In genomic region chr20:45294003-45294368, GRCh38 we compare ENCODE assay signal across 10 cellular contexts. TPM values are rescaled to one million over a fixed set of nuclear protein-coding genes. Genes with fewer than 3 reads are reported as not detected.
DNase-seq lines count a peak whose midpoint lies in the region; ATAC-seq lines count a peak whose summit lies in the region.
"Had no signal": no experiment of that assay in that cellular context is flagged by ENCODE, and none has a peak within 500 bp of the region (broad histone marks: within the 10 kb centered on the region; RNA-seq: fewer than 3 reads in every experiment).

No MANE protein-coding gene starts in this region.

- H3K4me1 Mint-ChIP-seq in naive B cell: peaks cover 19 to 23% (median 22%) of the 10 kb centered on the region in 3 donors

- no peak overlapping the region for H2BK120ac ChIP-seq in mesendoderm (ENCODE audit: low read depth, low read length)

- H3K36me3 Mint-ChIP-seq in naive B cell: no peaks in the 10 kb centered on the region

- peaks cover 40 to 75% (median 53%) of the 10 kb centered on the region in 3 donors for H3K27me3 Mint-ChIP-seq in naive B cell

- no peaks in the 10 kb centered on the region for H3K79me1 ChIP-seq in mesendoderm (ENCODE audit: low read length)

- no peak overlapping the region for H3K23ac ChIP-seq in mesendoderm (ENCODE audit: low read length)

- H3K9me3 Mint-ChIP-seq in naive B cell: no peaks in the 10 kb centered on the region

- peak overlapping the region; percentile 47 for H3K4me3 ChIP-seq in right cardiac atrium (ENCODE audit: low read length)
- H3K4me3 ChIP-seq in adipocyte (ENCODE audit: low read length): peak overlapping the region; percentile 77
- no peak overlapping the region for H3K4me3 ChIP-seq in mesendoderm (ENCODE audit: low read length)

- no peaks in the 10 kb centered on the region for H3K79me2 ChIP-seq in mesendoderm (ENCODE audit: control insufficient read depth, insufficient read depth, low read length)

- no peaks in the 10 kb centered on the region for H3K27me3 ChIP-seq in right cardiac atrium (ENCODE audit: control insufficient read depth, insufficient read depth)
- H3K27me3 ChIP-seq in adipocyte (replicated peaks; ENCODE audit: control insufficient read depth, insufficient read depth, low read length): peaks cover 24% of the 10 kb centered on the region
- H3K27me3 ChIP-seq in mesendoderm (ENCODE audit: insufficient read depth, low read length, poor library complexity): no peaks in the 10 kb centered on the region
- H3K27me3 ChIP-seq: Peyer's patch had no signal

- H3K9ac ChIP-seq in adipocyte (ENCODE audit: low read length) (no peak overlapping the region), mesendoderm (ENCODE audit: low read length) (no peak overlapping the region)

- H3K27ac ChIP-seq in right cardiac atrium (ENCODE audit: low read length) (no peak overlapping the region), mesendoderm (ENCODE audit: low read depth, low read length) (no peak overlapping the region)

- H2BK5ac ChIP-seq in mesendoderm (ENCODE audit: low read length): no peak overlapping the region

- no peak overlapping the region for H3K27ac Mint-ChIP-seq in naive B cell

- H3K18ac ChIP-seq in mesendoderm (ENCODE audit: low read length): no peak overlapping the region

- H3K4me1 ChIP-seq in right cardiac atrium (ENCODE audit: control insufficient read depth, insufficient read depth, low read length): no peaks in the 10 kb centered on the region
- no peaks in the 10 kb centered on the region for H3K4me1 ChIP-seq in adipocyte (ENCODE audit: control insufficient read depth, insufficient read depth, low read length)
- H3K4me1 ChIP-seq in mesendoderm (ENCODE audit: control insufficient read depth, low read depth, low read length): no peaks in the 10 kb centered on the region

- intact Hi-C loops in right cardiac atrium (cut with DNase I): loop anchor here in 3 of 4 donors (5.0 to 10.0 kb wide), 4 partner anchors 197 to 289 kb away; no protein-coding TSS in a partner anchor
- intact Hi-C loops in cardiac septum (cut with DNase I): loop anchor here (5.0 kb wide), 1 partner anchor 252 kb away; no protein-coding TSS in a partner anchor

- H3K36me3 ChIP-seq in adipocyte (ENCODE audit: control insufficient read depth, insufficient read depth, low read length, severe bottlenecking) (no peaks in the 10 kb centered on the region), mesendoderm (ENCODE audit: control insufficient read depth, insufficient read depth, low read length) (no peaks in the 10 kb centered on the region)
- H3K36me3 ChIP-seq: Peyer's patch had no signal

- ATAC-seq in right cardiac atrium (no peak), naive B cell (ENCODE audit: low read depth in 2 of 2) (no peak)

- WGBS in right cardiac atrium: 64% methylated on average over 5 of the region's 5 CpGs
- no CpG with 5 or more reads among the region's 5 CpGs for WGBS in mesendoderm (ENCODE audit: extremely low coverage, insufficient coverage, low lambda C conversion rate)

- H3K9me3 ChIP-seq in right cardiac atrium (ENCODE audit: control insufficient read depth, low read length): no peaks in the 10 kb centered on the region
- H3K9me3 ChIP-seq in adipocyte (ENCODE audit: control insufficient read depth, low read length): peaks cover 5% of the 10 kb centered on the region
- H3K9me3 ChIP-seq: Peyer's patch had no signal

- H2BK15ac ChIP-seq in mesendoderm (replicated peaks; ENCODE audit: low read depth): no peak overlapping the region

- H4K8ac ChIP-seq in mesendoderm (ENCODE audit: low read depth, low read length): no peak overlapping the region

- peak overlapping the region; percentile 72 to 89 (median 86) for H3K4me3 Mint-ChIP-seq in naive B cell

- no peak overlapping the region for H4K5ac ChIP-seq in mesendoderm (ENCODE audit: low read length)

- H2AK5ac ChIP-seq in mesendoderm (ENCODE audit: low read length): no peak overlapping the region

- H3K4me2 ChIP-seq in mesendoderm (ENCODE audit: low read length): no peak overlapping the region

- DNase-seq in right cardiac atrium: no peak
- DNase-seq in cardiac septum (ENCODE audit: low spot score): no peak
- DNase-seq in adipocyte (ENCODE audit: low read depth): no peak
- DNase-seq in naive B cell: no peak
- DNase-seq in kidney tubule cell (ENCODE audit: low spot score): no peak
- DNase-seq in NOMO-1 treated with DMSO at 0.1 percent for 48 hours (lab: John Stamatoyannopoulos, UW; ENCODE audit: unreplicated experiment): no peak
- DNase-seq in Kasumi-1 (lab: John Stamatoyannopoulos, UW): no peak
- DNase-seq in mesendoderm: no peak

- no peak overlapping the region for H3K56ac ChIP-seq in mesendoderm (ENCODE audit: low read length)

- no peak overlapping the region for H3K4ac ChIP-seq in mesendoderm (ENCODE audit: low read depth, low read length)

RNA-seq across cellular contexts. Expression of gene RBPJL, which starts 12.7 kb away (rescaled TPM):
- total RNA-seq in right cardiac atrium (not detected), cardiac septum (not detected)
- polyA plus RNA-seq in right cardiac atrium (not detected), naive B cell (ENCODE audit: low read depth in 6 of 6) (not detected)
- polyA plus RNA-seq in mesendoderm (2013, experiment 1 of 2): 0.25 TPM
- 0.24 TPM for polyA plus RNA-seq in mesendoderm (2013, experiment 2 of 2)
- total RNA-seq: lung microvascular endothelial cell, Peyer's patch had no signal

RNA-seq across cellular contexts. Expression of gene MATN4, which starts 14.1 kb away (rescaled TPM):
- under 1 TPM in 3 of 4 donors, not detected in 1; 0.15 to 0.20 (median 0.17) TPM for total RNA-seq in right cardiac atrium
- polyA plus RNA-seq in right cardiac atrium: 0.05 TPM
- total RNA-seq in cardiac septum: not detected
- polyA plus RNA-seq in naive B cell (ENCODE audit: low read depth in 6 of 6): not detected
- 0.98 TPM for polyA plus RNA-seq in mesendoderm (2013, experiment 1 of 2)
- 1.0 TPM for polyA plus RNA-seq in mesendoderm (2013, experiment 2 of 2)
- total RNA-seq: lung microvascular endothelial cell, Peyer's patch had no signal

RNA-seq across cellular contexts. Expression of gene SLPI, which starts 39.6 kb away (rescaled TPM):
- total RNA-seq in right cardiac atrium (10 to 100 TPM in 2 of 4 donors, 1 to 10 TPM in 2; 1.4 to 16.6 (median 10.3) TPM), cardiac septum (1.3 TPM)
- polyA plus RNA-seq in right cardiac atrium (2.1 TPM), naive B cell (ENCODE audit: low read depth in 6 of 6) (under 1 TPM in 1 of 6 donors, not detected in 5; 0.63 TPM)
- polyA plus RNA-seq in mesendoderm (2013, experiment 1 of 2): not detected
- 0.08 TPM for polyA plus RNA-seq in mesendoderm (2013, experiment 2 of 2)

RNA-seq across cellular contexts. Expression of gene SDC4, which starts 54.2 kb away (rescaled TPM):
- 100 to 1,000 TPM in 1 of 4 donors, 10 to 100 TPM in 3; 57.5 to 125 (median 61.2) TPM for total RNA-seq in right cardiac atrium
- 63.8 TPM for polyA plus RNA-seq in right cardiac atrium
- total RNA-seq in cardiac septum: 100 TPM
- not detected for polyA plus RNA-seq in naive B cell (ENCODE audit: low read depth in 6 of 6)
- polyA plus RNA-seq in mesendoderm (2013, experiment 1 of 2): 33.0 TPM
- polyA plus RNA-seq in mesendoderm (2013, experiment 2 of 2): 33.2 TPM
